In genomic region chr7:25143763-25144162, GRCh38 we compare ENCODE assay signal across 7 cellular contexts.
"Had no signal": no experiment of that assay in that cellular context is flagged by ENCODE, and none has a peak within 500 bp of the region (broad histone marks: within the 10 kb centered on the region; RNA-seq: fewer than 3 reads in every experiment).

No MANE protein-coding gene starts in this region.

- H3K9ac ChIP-seq: KMS-11 had no signal

- H3K4me2 ChIP-seq: KMS-11 had no signal

- H3K27ac ChIP-seq: HL-60, KMS-11 had no signal

- DNase-seq: IMR-90, KBM-7, KG1 had no signal

- ATAC-seq: HepG2 had no signal

- FAIRE-seq: HepG2, HTR-8/SVneo had no signal
